Comparison of ENCODE assay signal across 15 cellular contexts in the genomic region with DNA sequence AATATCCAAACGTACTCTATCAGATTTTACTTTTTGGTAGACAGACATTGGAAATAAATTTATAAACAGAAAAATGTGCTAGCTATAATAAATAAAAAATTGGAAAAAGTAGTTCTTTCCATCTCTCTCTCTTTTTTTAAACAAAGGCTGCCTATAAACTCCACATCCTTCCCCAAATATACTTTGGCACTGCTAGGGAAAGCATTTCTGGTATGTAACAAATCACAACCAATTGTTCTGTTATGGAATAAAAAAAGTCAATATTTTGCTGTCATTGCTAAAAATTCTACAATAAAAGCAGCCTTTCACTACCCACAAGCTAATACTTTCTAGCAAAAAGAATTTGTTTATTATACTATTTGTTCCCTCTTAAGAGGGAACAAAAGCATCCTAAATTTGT.
DNase-seq lines count a peak whose midpoint lies in the region; ATAC-seq and TF ChIP-seq lines count a peak whose summit lies in the region.
"Had no signal": no experiment of that assay in that cellular context is flagged by ENCODE, and none has a peak within 500 bp of the region (broad histone marks: within the 10 kb centered on the region; RNA-seq: fewer than 3 reads in every experiment).

No MANE protein-coding gene starts in this region.

- H3K4me2 ChIP-seq in SK-N-SH, result no peak overlapping the region
- H3K4me2 ChIP-seq in skeletal muscle satellite cell (ENCODE audit: low read length), result no peak overlapping the region

- peaks cover 54% of the 10 kb centered on the region for H3K4me1 Mint-ChIP-seq in chondrocyte (ENCODE audit: low read depth)
- H3K4me1 Mint-ChIP-seq: H9 had no signal

- peak overlapping the region; percentile 33 for H3K27ac Mint-ChIP-seq in chondrocyte (ENCODE audit: unreplicated experiment)
- H3K27ac Mint-ChIP-seq: H9 had no signal

- H3K9ac ChIP-seq in SK-N-SH (peak overlapping the region; percentile 59; the same call in 1 of the 2 replicates), skeletal muscle satellite cell (ENCODE audit: low read depth, low read length) (peak overlapping the region; percentile 42)

- no peaks in the 10 kb centered on the region for H3K79me2 ChIP-seq in SK-N-SH (ENCODE audit: insufficient read depth)

- DNase-seq in SK-N-SH (no peak), chondrocyte (ENCODE audit: low spot score) (no peak), fibroblast of peridontal ligament (ENCODE audit: extremely low read depth) (peak; percentile 71), cerebellar nuclear complex (lab: John Stamatoyannopoulos, UW) (no peak), NCI-H187 treated with DMSO at 0.1 percent for 48 hours (lab: John Stamatoyannopoulos, UW) (no peak)
- DNase-seq: H9, NCI-H1436, NCI-H446, SHP77 treated with DMSO at 0.1 percent for 48 hours had no signal

- H3K27ac ChIP-seq in SK-N-SH (ENCODE audit: low read depth in 2 of 2, low read length in 1 of 2), result peak overlapping the region; percentile 60 to 97; a peak in 3 of 4 replicates
- H3K27ac ChIP-seq: 22Rv1, C4-2B had no signal

- 0 out of 2 replicates have a peak overlapping the region, but pooled peaks have one; percentile 64 for H2AFZ ChIP-seq in SK-N-SH (ENCODE audit: low read depth)

- TF ChIP-seq EP300 in SK-N-SH (IDR thresholded peaks at IDR 0.05; ENCODE audit: borderline replicate concordance in 1 of 2, low read depth in 1 of 2, low read length in 1 of 2), result peak in 1 of 2 experiments; percentile 14; a peak in 1 of 4 replicates

- H3K9me3 ChIP-seq in SK-N-SH (no peaks in the 10 kb centered on the region), skeletal muscle satellite cell (replicated peaks; ENCODE audit: low read length) (no peaks in the 10 kb centered on the region)

- peaks cover 33% of the 10 kb centered on the region for H3F3A ChIP-seq in SK-N-SH (replicated peaks; ENCODE audit: insufficient read depth)

- no peak overlapping the region for H3K4me3 ChIP-seq in SK-N-SH (ENCODE audit: low read depth in 2 of 2, low read length in 1 of 2)
- H3K4me3 ChIP-seq in skeletal muscle satellite cell (ENCODE audit: low read length), result no peak overlapping the region
- H3K4me3 ChIP-seq: GM12878 had no signal

- H4K20me1 ChIP-seq in SK-N-SH (ENCODE audit: insufficient read depth), result no peaks in the 10 kb centered on the region

- TF ChIP-seq RAD21 in SK-N-SH (IDR thresholded peaks at IDR 0.05; ENCODE audit: low read length), result no peak

- H3K27me3 ChIP-seq in SK-N-SH (ENCODE audit: insufficient read depth), result no peaks in the 10 kb centered on the region
- no peaks in the 10 kb centered on the region for H3K27me3 ChIP-seq in skeletal muscle satellite cell (ENCODE audit: control insufficient read depth, insufficient read depth, low read length)

- H3K4me3 Mint-ChIP-seq in chondrocyte (ENCODE audit: unreplicated experiment), result no peak overlapping the region
- H3K4me3 Mint-ChIP-seq: H9 had no signal

- 40% methylated on average over 1 of the region's 1 CpG for WGBS in SK-N-SH (ENCODE audit: low lambda C conversion rate)

- no peaks in the 10 kb centered on the region for H3K36me3 Mint-ChIP-seq in chondrocyte (ENCODE audit: low read depth)

- ATAC-seq in SK-N-SH treated with all-trans-retinoic acid at 6 μM for 48 hours (no peak), HG02678 (IDR thresholded peaks at IDR 0.05; ENCODE audit: unreplicated experiment) (no peak)
- ATAC-seq: GM12878 had no signal

- H3K36me3 ChIP-seq in SK-N-SH (replicated peaks in 1 of 2; ENCODE audit: control insufficient read depth in 1 of 2, insufficient read depth in 2 of 2, low read length in 1 of 2), result no peaks in the 10 kb centered on the region
- no peaks in the 10 kb centered on the region for H3K36me3 ChIP-seq in skeletal muscle satellite cell (ENCODE audit: insufficient read depth, low read length)

- peaks cover 5% of the 10 kb centered on the region for H3K9me3 Mint-ChIP-seq in chondrocyte (ENCODE audit: low read depth)
- H3K9me3 Mint-ChIP-seq: H9 had no signal

- no peaks in the 10 kb centered on the region for H3K9me2 ChIP-seq in SK-N-SH

- CTCF ChIA-PET in SK-N-SH (lab: Yijun Ruan, JAX), result interaction anchor here (1.0 kb wide), 1 partner anchor 27 kb away, joined by 3 read pairs; no protein-coding TSS in a partner anchor

- POLR2A ChIA-PET in SK-N-SH (lab: Yijun Ruan, JAX), result no interaction called here

- TF ChIP-seq CTCF in SK-N-SH (IDR thresholded peaks at IDR 0.05) (no peak), chondrocyte (IDR thresholded peaks at IDR 0.05) (no peak)

- H3K27me3 Mint-ChIP-seq in chondrocyte (ENCODE audit: low read depth), result no peaks in the 10 kb centered on the region

- peaks cover 0 to 20% of the 10 kb centered on the region in 2 experiments; a peak in 3 of 4 replicates for H3K4me1 ChIP-seq in SK-N-SH (ENCODE audit: control insufficient read depth in 1 of 2, insufficient read depth in 2 of 2, low read depth in 1 of 2, low read length in 1 of 2)
- H3K4me1 ChIP-seq in skeletal muscle satellite cell (ENCODE audit: control insufficient read depth, insufficient read depth, low read length), result peaks cover 28% of the 10 kb centered on the region

TF ChIP-seq in SK-N-SH, 30 proteins besides CTCF, POLR2A, EP300 and RAD21:
- TF ChIP-seq, protein P1, sequence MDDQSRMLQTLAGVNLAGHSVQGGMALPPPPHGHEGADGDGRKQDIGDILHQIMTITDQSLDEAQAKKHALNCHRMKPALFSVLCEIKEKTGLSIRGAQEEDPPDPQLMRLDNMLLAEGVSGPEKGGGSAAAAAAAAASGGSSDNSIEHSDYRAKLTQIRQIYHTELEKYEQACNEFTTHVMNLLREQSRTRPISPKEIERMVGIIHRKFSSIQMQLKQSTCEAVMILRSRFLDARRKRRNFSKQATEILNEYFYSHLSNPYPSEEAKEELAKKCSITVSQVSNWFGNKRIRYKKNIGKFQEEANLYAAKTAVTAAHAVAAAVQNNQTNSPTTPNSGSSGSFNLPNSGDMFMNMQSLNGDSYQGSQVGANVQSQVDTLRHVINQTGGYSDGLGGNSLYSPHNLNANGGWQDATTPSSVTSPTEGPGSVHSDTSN (IDR thresholded peaks at IDR 0.05), result peak; percentile 56
- TF ChIP-seq SMC3 (IDR thresholded peaks at IDR 0.05; ENCODE audit: low read depth, low read length), result no peak
- TF ChIP-seq TCF12 (IDR thresholded peaks at IDR 0.05), result 0 out of 2 replicates have a peak, but pooled peaks have one; percentile 8
- TF ChIP-seq FOSL2 (IDR thresholded peaks at IDR 0.05; ENCODE audit: borderline replicate concordance, low read depth), result 0 out of 2 replicates have a peak, but pooled peaks have one; percentile 6
- no peak for TF ChIP-seq GATA2 (CRISPR knock-in tag; IDR thresholded peaks at IDR 0.05)

TF ChIP-seq in SK-N-SH treated with all-trans-retinoic acid at 6 μM for 48 hours, 23 proteins besides CTCF, POLR2A, EP300 and RAD21:
- TF ChIP-seq, protein P2, sequence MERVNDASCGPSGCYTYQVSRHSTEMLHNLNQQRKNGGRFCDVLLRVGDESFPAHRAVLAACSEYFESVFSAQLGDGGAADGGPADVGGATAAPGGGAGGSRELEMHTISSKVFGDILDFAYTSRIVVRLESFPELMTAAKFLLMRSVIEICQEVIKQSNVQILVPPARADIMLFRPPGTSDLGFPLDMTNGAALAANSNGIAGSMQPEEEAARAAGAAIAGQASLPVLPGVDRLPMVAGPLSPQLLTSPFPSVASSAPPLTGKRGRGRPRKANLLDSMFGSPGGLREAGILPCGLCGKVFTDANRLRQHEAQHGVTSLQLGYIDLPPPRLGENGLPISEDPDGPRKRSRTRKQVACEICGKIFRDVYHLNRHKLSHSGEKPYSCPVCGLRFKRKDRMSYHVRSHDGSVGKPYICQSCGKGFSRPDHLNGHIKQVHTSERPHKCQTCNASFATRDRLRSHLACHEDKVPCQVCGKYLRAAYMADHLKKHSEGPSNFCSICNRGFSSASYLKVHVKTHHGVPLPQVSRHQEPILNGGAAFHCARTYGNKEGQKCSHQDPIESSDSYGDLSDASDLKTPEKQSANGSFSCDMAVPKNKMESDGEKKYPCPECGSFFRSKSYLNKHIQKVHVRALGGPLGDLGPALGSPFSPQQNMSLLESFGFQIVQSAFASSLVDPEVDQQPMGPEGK (CRISPR knock-in tag; IDR thresholded peaks at IDR 0.05; ENCODE audit: borderline replicate concordance), result no peak
- no peak for TF ChIP-seq ARNTL (CRISPR knock-in tag; IDR thresholded peaks at IDR 0.05; ENCODE audit: borderline replicate concordance, low read depth)
- TF ChIP-seq ZC3H10 (CRISPR knock-in tag; IDR thresholded peaks at IDR 0.05), result no peak
- TF ChIP-seq ZNF8 (CRISPR knock-in tag; IDR thresholded peaks at IDR 0.05), result no peak
- TF ChIP-seq ZFP30 (CRISPR knock-in tag; IDR thresholded peaks at IDR 0.05), result no peak
- TF ChIP-seq, protein P3, sequence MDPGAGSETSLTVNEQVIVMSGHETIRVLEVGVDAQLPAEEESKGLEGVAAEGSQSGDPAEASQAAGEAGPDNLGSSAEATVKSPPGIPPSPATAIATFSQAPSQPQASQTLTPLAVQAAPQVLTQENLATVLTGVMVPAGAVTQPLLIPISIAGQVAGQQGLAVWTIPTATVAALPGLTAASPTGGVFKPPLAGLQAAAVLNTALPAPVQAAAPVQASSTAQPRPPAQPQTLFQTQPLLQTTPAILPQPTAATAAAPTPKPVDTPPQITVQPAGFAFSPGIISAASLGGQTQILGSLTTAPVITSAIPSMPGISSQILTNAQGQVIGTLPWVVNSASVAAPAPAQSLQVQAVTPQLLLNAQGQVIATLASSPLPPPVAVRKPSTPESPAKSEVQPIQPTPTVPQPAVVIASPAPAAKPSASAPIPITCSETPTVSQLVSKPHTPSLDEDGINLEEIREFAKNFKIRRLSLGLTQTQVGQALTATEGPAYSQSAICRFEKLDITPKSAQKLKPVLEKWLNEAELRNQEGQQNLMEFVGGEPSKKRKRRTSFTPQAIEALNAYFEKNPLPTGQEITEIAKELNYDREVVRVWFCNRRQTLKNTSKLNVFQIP (CRISPR knock-in tag; IDR thresholded peaks at IDR 0.05; ENCODE audit: borderline replicate concordance, low read depth), result no peak
- no peak for TF ChIP-seq ZNF70 (CRISPR knock-in tag; IDR thresholded peaks at IDR 0.05)
- no peak for TF ChIP-seq TOX (CRISPR knock-in tag; IDR thresholded peaks at IDR 0.05; ENCODE audit: borderline replicate concordance)
- no peak for TF ChIP-seq TCF4 (CRISPR knock-in tag; IDR thresholded peaks at IDR 0.05; ENCODE audit: borderline replicate concordance)
- no peak for TF ChIP-seq BACH2 (CRISPR knock-in tag; IDR thresholded peaks at IDR 0.05; ENCODE audit: borderline replicate concordance)
